8 cellular contexts compared by ENCODE assay signal in the genomic region with DNA sequence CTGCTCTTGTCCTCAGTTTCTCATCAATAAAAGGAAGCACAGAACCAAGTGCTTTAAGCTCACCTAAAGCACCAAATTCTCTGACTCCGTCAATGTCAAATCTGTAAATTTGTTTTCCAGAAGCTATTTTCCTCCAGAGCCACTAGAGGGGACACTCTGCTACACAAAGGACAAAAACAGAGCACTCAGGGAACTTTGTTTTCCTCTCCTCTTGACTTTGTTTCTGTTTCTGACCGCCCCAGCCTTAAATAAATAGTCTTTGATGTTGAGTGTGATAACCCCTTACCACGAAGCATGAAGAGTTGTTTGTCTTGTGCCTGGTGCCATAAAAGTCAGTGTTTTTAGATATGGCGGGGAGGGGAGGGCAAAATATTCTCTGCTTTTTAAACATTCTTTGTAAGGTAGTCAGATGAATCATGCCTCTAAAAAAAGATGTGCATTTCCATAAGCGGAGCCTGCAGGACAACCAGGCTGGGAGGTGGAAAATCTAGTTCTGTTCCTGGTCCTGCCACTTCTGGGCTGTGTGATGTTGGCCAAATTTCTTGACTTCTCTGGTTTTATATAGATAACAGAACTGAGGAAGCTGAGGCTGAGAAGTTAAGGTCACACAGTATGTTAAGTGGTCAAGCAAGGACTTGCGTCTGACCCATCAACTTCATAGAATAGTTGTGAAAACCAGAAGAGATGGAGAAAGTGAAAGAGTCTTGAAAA. TPM values are rescaled to one million over a fixed set of nuclear protein-coding genes. Genes with fewer than 3 reads are reported as not detected.
DNase-seq lines count a peak whose midpoint lies in the region; ATAC-seq and TF ChIP-seq lines count a peak whose summit lies in the region.

No MANE protein-coding gene starts in this region.

- H3K36me3 ChIP-seq in SJSA1 = no peaks in the 10 kb centered on the region
- no peaks in the 10 kb centered on the region for H3K36me3 ChIP-seq in endocrine pancreas (ENCODE audit: control insufficient read depth, insufficient read depth, low read length)
- no peaks in the 10 kb centered on the region for H3K36me3 ChIP-seq in mesendoderm (ENCODE audit: control insufficient read depth, insufficient read depth, low read length)
- no peaks in the 10 kb centered on the region for H3K36me3 ChIP-seq in vagina

- no peak overlapping the region for H3K23ac ChIP-seq in mesendoderm (ENCODE audit: low read length)

- no peak overlapping the region for H4K8ac ChIP-seq in mesendoderm (ENCODE audit: low read depth, low read length)

- TF ChIP-seq POLR2A in vagina (IDR thresholded peaks at IDR 0.05) = no peak

- H2BK5ac ChIP-seq in mesendoderm (ENCODE audit: low read length) = peak overlapping the region; percentile 22

- H3K9ac ChIP-seq in endocrine pancreas (ENCODE audit: control insufficient read depth, insufficient read depth, low read length) (peak overlapping the region; percentile 25), mesendoderm (ENCODE audit: low read length) (no peak overlapping the region)

- in situ Hi-C loops in KBM-7 (cut with MboI; ENCODE audit: low pct_unique_long_range_greater_than_20kb, low sequenced_read_pairs) = no loop called here

- WGBS in mesendoderm (ENCODE audit: extremely low coverage, insufficient coverage, low lambda C conversion rate) = no CpG with 5 or more reads among the region's 6 CpGs

- H3K79me1 ChIP-seq in mesendoderm (ENCODE audit: low read length) = no peaks in the 10 kb centered on the region

- H3K4me2 ChIP-seq in mesendoderm (ENCODE audit: low read length) = no peak overlapping the region

- H3K18ac ChIP-seq in mesendoderm (ENCODE audit: low read length) = peak overlapping the region; percentile 88

- H3K56ac ChIP-seq in mesendoderm (ENCODE audit: low read length) = peak overlapping the region; percentile 59

- intact Hi-C loops in vagina (cut with DNase I) = loop anchor here (5.0 to 10.0 kb wide), 3 partner anchors 54 to 91 kb away; no protein-coding TSS in a partner anchor

- DNase-seq in DMS114 treated with DMSO at 0.1 percent for 48 hours (lab: John Stamatoyannopoulos, UW; ENCODE audit: unreplicated experiment) (peak; percentile 29), KBM-7 (peak; percentile 42), SJSA1 (ENCODE audit: low read depth in 1 of 2, low spot score in 2 of 2) (peak; percentile 74 to 93), mesendoderm (peak; percentile 90), vagina (ENCODE audit: extremely low spot score in 2 of 2) (no peak), NK-92 (lab: John Stamatoyannopoulos, UW; ENCODE audit: unreplicated experiment) (no peak)

- H3K27ac ChIP-seq in SJSA1 (no peak overlapping the region), mesendoderm (ENCODE audit: low read depth, low read length) (no peak overlapping the region), vagina (peak overlapping the region; percentile 71)

- peak overlapping the region; percentile 69 for H2BK120ac ChIP-seq in mesendoderm (ENCODE audit: low read depth, low read length)

- no peak overlapping the region for H3K4me3 ChIP-seq in SJSA1
- peak overlapping the region; percentile 40 for H3K4me3 ChIP-seq in endocrine pancreas (ENCODE audit: control insufficient read depth, insufficient read depth, low read length)
- H3K4me3 ChIP-seq in mesendoderm (ENCODE audit: low read length) = no peak overlapping the region
- H3K4me3 ChIP-seq in vagina = peak overlapping the region; percentile 17 to 27

- peak overlapping the region; percentile 99 for H2BK15ac ChIP-seq in mesendoderm (replicated peaks; ENCODE audit: low read depth)

- no peaks in the 10 kb centered on the region for H3K27me3 ChIP-seq in SJSA1 (replicated peaks)
- H3K27me3 ChIP-seq in endocrine pancreas (ENCODE audit: control insufficient read depth, insufficient read depth, low read length) = no peaks in the 10 kb centered on the region
- no peaks in the 10 kb centered on the region for H3K27me3 ChIP-seq in mesendoderm (ENCODE audit: insufficient read depth, low read length, poor library complexity)
- no peaks in the 10 kb centered on the region for H3K27me3 ChIP-seq in vagina

- H3K79me2 ChIP-seq in mesendoderm (ENCODE audit: control insufficient read depth, insufficient read depth, low read length) = no peaks in the 10 kb centered on the region

- H3K4ac ChIP-seq in mesendoderm (ENCODE audit: low read depth, low read length) = peak overlapping the region; percentile 24

- TF ChIP-seq CTCF in vagina (IDR thresholded peaks at IDR 0.05) = peak; percentile 61 to 78 (median 62)

- H2AK5ac ChIP-seq in mesendoderm (ENCODE audit: low read length) = no peak overlapping the region

- H3K9me3 ChIP-seq in SJSA1 (replicated peaks) = no peaks in the 10 kb centered on the region
- no peaks in the 10 kb centered on the region for H3K9me3 ChIP-seq in endocrine pancreas (ENCODE audit: control insufficient read depth, low read length)
- H3K9me3 ChIP-seq in vagina = no peaks in the 10 kb centered on the region

- H4K5ac ChIP-seq in mesendoderm (ENCODE audit: low read length) = no peak overlapping the region

- H3K4me1 ChIP-seq in SJSA1 (replicated peaks) (peaks cover 21% of the 10 kb centered on the region), endocrine pancreas (ENCODE audit: control insufficient read depth, insufficient read depth, low read length) (peaks cover 4% of the 10 kb centered on the region), mesendoderm (ENCODE audit: control insufficient read depth, low read depth, low read length) (no peaks in the 10 kb centered on the region), vagina (peaks cover 14% of the 10 kb centered on the region)

- peak; percentile 60 for ATAC-seq in GM19372 (IDR thresholded peaks at IDR 0.05; ENCODE audit: low read depth, unreplicated experiment)

RNA-seq across cellular contexts. Expression of a gene that starts 7.3 kb away (rescaled TPM):
- 52.1 and 75.7 TPM in 2 replicates for total RNA-seq in SJSA1 (2014; rRNA removed; shearing (Covaris generic))
- 20.8 TPM for polyA plus RNA-seq in mesendoderm (2013, experiment 1 of 2)
- polyA plus RNA-seq in mesendoderm (2013, experiment 2 of 2) = 20.5 TPM
- total RNA-seq in vagina = 88.6 TPM

Comparison
In these comparisons a context has a peak if more than half of its experiments do, and no peak if none do; other contexts are left out.
1. DNase-seq: peak in DMS114 treated with DMSO at 0.1 percent for 48 hours (single experiment), KBM-7 (single experiment), SJSA1 (2 of 2) and mesendoderm (single experiment); none in vagina (0 of 2) and NK-92 (single experiment).
2. H3K4me3 ChIP-seq: peak in endocrine pancreas (single experiment) and vagina (2 of 2); none in SJSA1 (single experiment) and mesendoderm (single experiment).